Comparison of ENCODE assay signal across 8 cellular contexts in the genomic region with DNA sequence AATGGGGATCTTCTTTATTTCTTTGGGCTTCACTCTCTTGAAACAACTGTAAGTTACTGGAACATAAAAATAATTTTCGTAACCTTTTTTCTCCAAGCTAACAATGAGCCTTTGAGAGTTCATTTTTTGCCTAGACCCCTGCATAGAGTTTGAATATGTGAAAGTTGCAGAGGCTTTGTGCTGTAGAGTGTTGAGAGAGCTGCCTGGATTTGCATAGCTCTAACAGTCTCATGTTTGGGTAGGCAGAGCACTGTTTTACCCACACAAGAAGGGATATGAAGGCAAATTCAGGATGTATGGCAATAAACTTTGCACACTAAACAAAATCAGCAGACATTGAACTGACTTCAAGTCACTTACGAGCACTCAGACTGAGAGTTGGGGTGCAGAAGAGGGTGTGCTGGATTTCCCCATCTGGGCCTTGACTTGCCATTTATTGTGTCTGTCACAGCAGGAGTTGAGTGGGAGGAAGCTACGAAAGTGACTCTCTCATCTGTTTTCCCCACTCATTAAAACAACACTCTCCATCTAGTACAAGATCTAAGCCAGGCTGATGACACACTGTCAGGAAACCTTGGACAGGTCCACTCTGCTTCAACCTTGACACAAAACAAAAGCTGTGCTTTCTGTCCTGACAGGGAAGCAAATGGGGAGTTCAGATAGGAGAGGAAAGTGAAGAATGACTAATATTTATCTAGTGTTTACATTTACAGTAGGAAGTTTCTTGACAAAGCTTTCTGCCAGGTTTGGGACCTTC.
DNase-seq lines count a peak whose midpoint lies in the region; ATAC-seq, FAIRE-seq and TF ChIP-seq lines count a peak whose summit lies in the region.
"Not testable (repeated sequence)": the region's sequence is repeated elsewhere in the genome, so short reads cannot be mapped to it uniquely, and the experiment has no call there.

No MANE protein-coding gene starts in this region.

- H3K9me3 Mint-ChIP-seq in activated CD4-positive, alpha-beta memory T cell treated with anti-CD3 and anti-CD28 coated beads for 36 hours = not testable (repeated sequence)

- H3K79me2 ChIP-seq in endothelial cell of umbilical vein (ENCODE audit: control insufficient read depth, insufficient read depth, low read length) = not testable (repeated sequence)

- not testable (repeated sequence) for H3K4me3 Mint-ChIP-seq in activated CD4-positive, alpha-beta memory T cell treated with anti-CD3 and anti-CD28 coated beads for 36 hours

- not testable (repeated sequence) for H2AFZ ChIP-seq in endothelial cell of umbilical vein (ENCODE audit: low read depth, low read length)

- not testable (repeated sequence) for H3K27me3 ChIP-seq in endothelial cell of umbilical vein (ENCODE audit: control insufficient read depth in 2 of 2, insufficient read depth in 2 of 2, low read length in 2 of 2)

- POLR2A ChIA-PET in activated CD4-positive, alpha-beta memory T cell treated with anti-CD3 and anti-CD28 coated beads for 36 hours (lab: Charles Lee); endothelial cell of umbilical vein (lab: Charles Lee): not testable (repeated sequence)

- H3K4me3 ChIP-seq in endothelial cell of umbilical vein (replicated peaks in 1 of 3; ENCODE audit: insufficient read depth in 1 of 3, low read depth in 1 of 3, low read length in 3 of 3) = not testable (repeated sequence)

- intact Hi-C loops in activated CD4-positive, alpha-beta memory T cell treated with anti-CD3 and anti-CD28 coated beads for 36 hours (cut with micrococcal nuclease); endothelial cell of umbilical vein (cut with micrococcal nuclease): not testable (repeated sequence)

- ATAC-seq in GM18511 (IDR thresholded peaks at IDR 0.05; ENCODE audit: unreplicated experiment) = peak; percentile 84
- ATAC-seq in GM19351 (IDR thresholded peaks at IDR 0.05; ENCODE audit: unreplicated experiment) = peak; percentile 96
- ATAC-seq in HG02571 (IDR thresholded peaks at IDR 0.05; ENCODE audit: unreplicated experiment) = peak; percentile 91
- peak; percentile 79 for ATAC-seq in HG03039 (IDR thresholded peaks at IDR 0.05; ENCODE audit: unreplicated experiment)

- H3K4me1 ChIP-seq in endothelial cell of umbilical vein (ENCODE audit: control insufficient read depth, extremely low read depth, insufficient read depth, low read length) = not testable (repeated sequence)

- H3K9me3 ChIP-seq in endothelial cell of umbilical vein (replicated peaks; ENCODE audit: control insufficient read depth, insufficient read depth, low read length) = not testable (repeated sequence)

- not testable (repeated sequence) for H4K20me1 ChIP-seq in endothelial cell of umbilical vein (replicated peaks; ENCODE audit: control insufficient read depth, extremely low read depth, insufficient read depth, low read length)

- not testable (repeated sequence) for H3K27ac ChIP-seq in endothelial cell of umbilical vein (ENCODE audit: insufficient read depth, low read depth, low read length)

- not testable (repeated sequence) for H3K36me3 Mint-ChIP-seq in activated CD4-positive, alpha-beta memory T cell treated with anti-CD3 and anti-CD28 coated beads for 36 hours

- BruUV-seq in endothelial cell of umbilical vein (replicated peaks; lab: Mats Ljungman, UMichigan) = not testable (repeated sequence)

- not testable (repeated sequence) for H3K9me1 ChIP-seq in endothelial cell of umbilical vein (replicated peaks; ENCODE audit: control insufficient read depth, extremely low read depth, insufficient read depth, low read length)

- TF ChIP-seq CTCF in endothelial cell of umbilical vein (IDR thresholded peaks at IDR 0.05; ENCODE audit: extremely low read depth in 1 of 2, insufficient read depth in 1 of 2, low read depth in 1 of 2, low read length in 2 of 2) = not testable (repeated sequence)

- not testable (repeated sequence) for H3K27ac Mint-ChIP-seq in activated CD4-positive, alpha-beta memory T cell treated with anti-CD3 and anti-CD28 coated beads for 36 hours

- dilution Hi-C loops in endothelial cell of umbilical vein (cut with MboI; ENCODE audit: extremely low pct_ligation_motif_present, low sequenced_read_pairs) = not testable (repeated sequence)

- H3K36me3 ChIP-seq in endothelial cell of umbilical vein (ENCODE audit: control insufficient read depth in 2 of 2, extremely low read depth in 1 of 2, insufficient read depth in 2 of 2, low read length in 2 of 2) = not testable (repeated sequence)

- not testable (repeated sequence) for H3K27me3 Mint-ChIP-seq in activated CD4-positive, alpha-beta memory T cell treated with anti-CD3 and anti-CD28 coated beads for 36 hours

- not testable (repeated sequence) for TF ChIP-seq POLR2A in endothelial cell of umbilical vein (IDR thresholded peaks at IDR 0.05; ENCODE audit: low read depth, low read length)

- H3K9ac ChIP-seq in endothelial cell of umbilical vein (replicated peaks; ENCODE audit: extremely low read depth, insufficient read depth, low read length) = not testable (repeated sequence)

- H3K4me1 Mint-ChIP-seq in activated CD4-positive, alpha-beta memory T cell treated with anti-CD3 and anti-CD28 coated beads for 36 hours (ENCODE audit: low read depth) = not testable (repeated sequence)

- CTCF ChIA-PET in activated CD4-positive, alpha-beta memory T cell treated with anti-CD3 and anti-CD28 coated beads for 36 hours (lab: Charles Lee) = not testable (repeated sequence)
- CTCF ChIA-PET in endothelial cell of umbilical vein (lab: Charles Lee) = interaction anchor here (1.9 kb wide), 1 partner anchor 16 kb away, joined by 6 read pairs; no protein-coding TSS in a partner anchor

- FAIRE-seq in HTR-8/SVneo (lab: Jason Lieb, UNC) = peak; percentile 48
- FAIRE-seq in endothelial cell of umbilical vein (lab: Jason Lieb, UNC) = peak; percentile 100
- peak; percentile 65 for FAIRE-seq in urothelium cell line (lab: Jason Lieb, UNC)

- DNase-seq in HTR-8/SVneo (ENCODE audit: insufficient read length, low spot score); endothelial cell of umbilical vein (ENCODE audit: low read depth, low spot score); urothelium cell line (ENCODE audit: low spot score): not testable (repeated sequence)
- peak; percentile 50 for DNase-seq in activated CD4-positive, alpha-beta memory T cell treated with anti-CD3 and anti-CD28 coated beads for 36 hours

- not testable (repeated sequence) for H3K4me2 ChIP-seq in endothelial cell of umbilical vein (ENCODE audit: insufficient read depth, low read length)
